In the genomic region with DNA sequence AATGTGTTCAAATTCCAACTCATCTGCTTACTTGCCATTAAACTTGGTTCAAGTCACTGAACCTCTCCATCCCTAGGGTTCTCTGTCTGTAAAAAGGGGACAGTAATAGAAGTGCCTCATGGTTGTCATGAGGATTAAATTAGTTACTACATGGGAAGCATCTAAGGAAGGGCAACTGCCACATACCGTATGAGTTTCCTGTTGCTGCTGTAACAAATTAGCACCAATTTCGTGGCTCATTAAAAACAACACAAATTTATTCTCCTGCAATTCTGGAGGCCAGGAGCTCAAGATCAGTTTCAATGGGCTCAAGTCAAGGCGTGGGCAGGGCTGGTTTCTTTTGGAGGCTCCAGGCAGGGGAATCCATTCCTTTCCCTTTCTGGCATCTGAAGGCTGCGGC, we compare ENCODE assay signal across 2 cellular contexts.
A peak's percentile ranks its signal among the peaks of the same experiment; 100 is the strongest.
TF ChIP-seq lines count a peak whose summit lies in the region.

No MANE protein-coding gene starts in this region.

TF ChIP-seq in HEK293, 187 proteins besides CTCF, POLR2A, EP300 and RAD21:
- TF ChIP-seq SETDB1 (IDR thresholded peaks at IDR 0.05; ENCODE audit: insufficient read length, low read length), result no peak
- peak; percentile 21; the same call in 1 of the 2 replicates for TF ChIP-seq ZNF664 (tag by site-specific recombination; IDR thresholded peaks at IDR 0.05)
- TF ChIP-seq ZNF548 (tag by site-specific recombination; IDR thresholded peaks at IDR 0.05), result no peak
- TF ChIP-seq, protein P1, sequence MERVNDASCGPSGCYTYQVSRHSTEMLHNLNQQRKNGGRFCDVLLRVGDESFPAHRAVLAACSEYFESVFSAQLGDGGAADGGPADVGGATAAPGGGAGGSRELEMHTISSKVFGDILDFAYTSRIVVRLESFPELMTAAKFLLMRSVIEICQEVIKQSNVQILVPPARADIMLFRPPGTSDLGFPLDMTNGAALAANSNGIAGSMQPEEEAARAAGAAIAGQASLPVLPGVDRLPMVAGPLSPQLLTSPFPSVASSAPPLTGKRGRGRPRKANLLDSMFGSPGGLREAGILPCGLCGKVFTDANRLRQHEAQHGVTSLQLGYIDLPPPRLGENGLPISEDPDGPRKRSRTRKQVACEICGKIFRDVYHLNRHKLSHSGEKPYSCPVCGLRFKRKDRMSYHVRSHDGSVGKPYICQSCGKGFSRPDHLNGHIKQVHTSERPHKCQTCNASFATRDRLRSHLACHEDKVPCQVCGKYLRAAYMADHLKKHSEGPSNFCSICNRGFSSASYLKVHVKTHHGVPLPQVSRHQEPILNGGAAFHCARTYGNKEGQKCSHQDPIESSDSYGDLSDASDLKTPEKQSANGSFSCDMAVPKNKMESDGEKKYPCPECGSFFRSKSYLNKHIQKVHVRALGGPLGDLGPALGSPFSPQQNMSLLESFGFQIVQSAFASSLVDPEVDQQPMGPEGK (tag by site-specific recombination; IDR thresholded peaks at IDR 0.05), result no peak
- TF ChIP-seq ZNF843 (tag by site-specific recombination; IDR thresholded peaks at IDR 0.05), result no peak
- no peak for TF ChIP-seq ZNF24 (tag by site-specific recombination; IDR thresholded peaks at IDR 0.05)

TF ChIP-seq in K562, 482 proteins besides CTCF, POLR2A, EP300 and RAD21:
- peak; percentile 90 for TF ChIP-seq ZNF12 (CRISPR knock-in tag; IDR thresholded peaks at IDR 0.05)
- no peak for TF ChIP-seq ZNF24 (IDR thresholded peaks at IDR 0.05)
